ENCODE assay signal across 22 cellular contexts in genomic region chr13:20387006-20387405, GRCh38.
"Had no signal": no experiment of that assay in that cellular context is flagged by ENCODE, and none has a peak within 500 bp of the region (broad histone marks: within the 10 kb centered on the region; RNA-seq: fewer than 3 reads in every experiment).

No MANE protein-coding gene starts in this region.

- H3K9me3 Mint-ChIP-seq: central memory CD8-positive, alpha-beta T cell; effector memory CD8-positive, alpha-beta T cell; memory B cell; neural progenitor cell had no signal

- H3K27me3 Mint-ChIP-seq: activated CD4-positive, alpha-beta memory T cell treated with anti-CD3 and anti-CD28 coated beads for 36 hours; activated CD8-positive, alpha-beta memory T cell treated with anti-CD3 and anti-CD28 coated beads, Interleukin-2, amount 10 ng/mL, durations not matched to agents 7 days and 5 days; progenitor cell of endocrine pancreas; stimulated activated naive B cell treated with anti-CD40 and anti-IgM and Interleukin-4, amounts not matched to agents 10 μg/mL and 1 μg/mL and 100 μg/mL, for 72 hours had no signal

- ATAC-seq: activated CD8-positive, alpha-beta memory T cell treated with anti-CD3 and anti-CD28 coated beads, Interleukin-2, amount 10 ng/mL, durations not matched to agents 7 days and 5 days; effector memory CD8-positive, alpha-beta T cell; heart left ventricle; left cardiac atrium; stimulated activated naive B cell treated with anti-CD40 and anti-IgM and Interleukin-4, amounts not matched to agents 10 μg/mL and 1 μg/mL and 100 μg/mL, for 72 hours had no signal

- H3K36me3 Mint-ChIP-seq: activated CD4-positive, alpha-beta memory T cell treated with anti-CD3 and anti-CD28 coated beads for 36 hours; activated CD8-positive, alpha-beta memory T cell treated with anti-CD3 and anti-CD28 coated beads, Interleukin-2, amount 10 ng/mL, durations not matched to agents 7 days and 5 days; neural progenitor cell; stimulated activated naive B cell treated with anti-CD40 and anti-IgM and Interleukin-4, amounts not matched to agents 10 μg/mL and 1 μg/mL and 100 μg/mL, for 72 hours had no signal

- H3K4me3 ChIP-seq: dorsolateral prefrontal cortex, heart left ventricle, neural progenitor cell, testis, vagina had no signal

- DNase-seq: activated B cell treated with CpG ODN at 0.5 μM for 24 hours; activated CD4-positive, alpha-beta memory T cell treated with anti-CD3 and anti-CD28 coated beads for 36 hours; activated CD4-positive, alpha-beta T cell treated with anti-CD3 and anti-CD28 coated beads for 4 hours; activated CD8-positive, alpha-beta memory T cell treated with anti-CD3 and anti-CD28 coated beads, Interleukin-2, amount 10 ng/mL, durations not matched to agents 7 days and 5 days; activated effector memory CD4-positive, alpha-beta T cell treated with Interleukin-2 at 50 U/mL for 16 hours; activated naive CD4-positive, alpha-beta T cell treated with anti-CD3 and anti-CD28 coated beads, Interleukin-2, amount 50 U/mL, for 16 hours; aorta; brain microvascular endothelial cell; dorsolateral prefrontal cortex; effector memory CD8-positive, alpha-beta T cell; heart left ventricle; left cardiac atrium; stimulated activated CD4-positive, alpha-beta T cell treated with anti-CD3 and anti-CD28 coated beads, Interleukin-2, amount 100 ng/mL, for 48 hours; stimulated activated CD8-positive, alpha-beta memory T cell treated with anti-CD3 and anti-CD28 coated beads, Interleukin-4, amount 100 ng/mL, for 48 hours; stimulated activated naive B cell treated with anti-CD40 and anti-IgM and Interleukin-4, amounts not matched to agents 10 μg/mL and 1 μg/mL and 100 μg/mL, for 72 hours; T-helper 9 cell; testis had no signal

- H3K27ac Mint-ChIP-seq: activated B cell treated with CpG ODN at 0.5 μM for 24 hours; activated CD4-positive, alpha-beta memory T cell treated with anti-CD3 and anti-CD28 coated beads for 36 hours; activated CD8-positive, alpha-beta memory T cell treated with anti-CD3 and anti-CD28 coated beads, Interleukin-2, amount 10 ng/mL, durations not matched to agents 7 days and 5 days; effector memory CD8-positive, alpha-beta T cell; memory B cell; neural progenitor cell; progenitor cell of endocrine pancreas; stimulated activated naive B cell treated with anti-CD40 and anti-IgM and Interleukin-4, amounts not matched to agents 10 μg/mL and 1 μg/mL and 100 μg/mL, for 72 hours had no signal

- H3K4me3 Mint-ChIP-seq: activated B cell treated with CpG ODN at 0.5 μM for 24 hours; activated CD4-positive, alpha-beta memory T cell treated with anti-CD3 and anti-CD28 coated beads for 36 hours; activated CD8-positive, alpha-beta memory T cell treated with anti-CD3 and anti-CD28 coated beads, Interleukin-2, amount 10 ng/mL, durations not matched to agents 7 days and 5 days; central memory CD8-positive, alpha-beta T cell; effector memory CD8-positive, alpha-beta T cell; memory B cell; neural progenitor cell; stimulated activated naive B cell treated with anti-CD40 and anti-IgM and Interleukin-4, amounts not matched to agents 10 μg/mL and 1 μg/mL and 100 μg/mL, for 72 hours had no signal

- H3K27ac ChIP-seq: brain microvascular endothelial cell, dorsolateral prefrontal cortex, neural progenitor cell had no signal

- H3K4me1 Mint-ChIP-seq: activated B cell treated with CpG ODN at 0.5 μM for 24 hours; central memory CD8-positive, alpha-beta T cell; memory B cell; stimulated activated naive B cell treated with anti-CD40 and anti-IgM and Interleukin-4, amounts not matched to agents 10 μg/mL and 1 μg/mL and 100 μg/mL, for 72 hours had no signal
